8 cellular contexts compared by ENCODE assay signal in genomic region chr1:2205191-2205952, GRCh38. TPM values are rescaled to one million over a fixed set of nuclear protein-coding genes. Genes with fewer than 3 reads are reported as not detected.
DNase-seq lines count a peak whose midpoint lies in the region; ATAC-seq, FAIRE-seq and TF ChIP-seq lines count a peak whose summit lies in the region.

No MANE protein-coding gene starts in this region.

- peak overlapping the region; percentile 73 for H4K8ac ChIP-seq in H1 (ENCODE audit: extremely low read depth, insufficient read depth, low read length)

- no peaks in the 10 kb centered on the region for H3K9me3 ChIP-seq in H1 (ENCODE audit: insufficient read depth in 2 of 2, low read depth in 1 of 2, low read length in 1 of 2)

- H4K91ac ChIP-seq in H1 (replicated peaks; ENCODE audit: insufficient read length, low read length), result peak overlapping the region; percentile 80

- H3K18ac ChIP-seq in H1 (ENCODE audit: extremely low read depth, low read length), result peak overlapping the region; percentile 83

- H3K4me1 ChIP-seq in H1 (replicated peaks in 1 of 4; ENCODE audit: control insufficient read depth in 3 of 4, insufficient read depth in 4 of 4, low read length in 3 of 4), result peaks cover 3 to 16% (median 9%) of the 10 kb centered on the region in 4 experiments

- no peak for FAIRE-seq in H1 (lab: Jason Lieb, UNC)

- CTCF ChIA-PET in H1 (lab: Charles Lee; ENCODE audit: partially characterized antibody), result interaction anchor here (1.6 to 4.3 kb wide), 5 partner anchors 10 to 176 kb away, joined by 4 to 22 read pairs (median 6); partner anchors contain the start of gene FAAP20

- H3K4me3 Mint-ChIP-seq in mesothelial cell of epicardium, result peak overlapping the region; percentile 36

- no peaks in the 10 kb centered on the region for H3K36me3 ChIP-seq in H1 (ENCODE audit: control insufficient read depth in 2 of 4, insufficient read depth in 4 of 4, low read length in 3 of 4)

- H2BK120ac ChIP-seq in H1 (replicated peaks; ENCODE audit: low read depth, low read length), result no peak overlapping the region

- DNase-seq in SKM-1 treated with dmso at 0.1 percent for 144 hours (lab: John Stamatoyannopoulos, UW; ENCODE audit: unreplicated experiment) (peak; percentile 73), SKM-1 (lab: John Stamatoyannopoulos, UW; ENCODE audit: unreplicated experiment) (no peak), NCI-H510A treated with DMSO at 0.1 percent for 48 hours (lab: John Stamatoyannopoulos, UW) (peak; percentile 27), H1 (ENCODE audit: low read depth in 1 of 2, low spot score in 2 of 2) (peak; percentile 80 to 98), mesothelial cell of epicardium (ENCODE audit: low spot score in 2 of 2, unreplicated experiment in 2 of 2) (peak in 1 of 2 experiments; percentile 93)
- DNase-seq in activated CD8-positive, alpha-beta memory T cell treated with anti-CD3 and anti-CD28 coated beads for 4 hours (ENCODE audit: low read depth in 2 of 2), result peak; percentile 86 to 92
- DNase-seq in stimulated activated CD8-positive, alpha-beta memory T cell treated with anti-CD3 and anti-CD28 coated beads, Interleukin-4, amount 100 ng/mL, for 1 hour (ENCODE audit: low read depth in 2 of 2, low spot score in 1 of 2), result peak; percentile 90 to 92

- H3K9ac ChIP-seq in H1 (replicated peaks in 1 of 4; ENCODE audit: extremely low read depth in 1 of 4, low read depth in 3 of 4, low read length in 3 of 4), result peak overlapping the region in 2 of 4 experiments; percentile 7 to 35; a peak in 2 of 7 replicates

- H2BK20ac ChIP-seq in H1 (ENCODE audit: low read length), result no peak overlapping the region

- no peak overlapping the region for H3K27ac Mint-ChIP-seq in mesothelial cell of epicardium

- H3K14ac ChIP-seq in H1 (ENCODE audit: insufficient read length), result no peak overlapping the region

- no peaks in the 10 kb centered on the region for H3K79me2 ChIP-seq in H1 (ENCODE audit: control insufficient read depth in 1 of 2, insufficient read depth in 2 of 2, low read length in 2 of 2)

- TF ChIP-seq POLR2A in H1 (IDR thresholded peaks at IDR 0.05; ENCODE audit: control extremely low read depth in 1 of 2, low read depth in 2 of 2, low read length in 2 of 2), result peak in 1 of 2 experiments; percentile 17; a peak in 1 of 3 replicates

- 0 out of 2 replicates have a peak overlapping the region, but pooled peaks have one; percentile 3 for H2AK5ac ChIP-seq in H1 (ENCODE audit: low read depth, low read length)

- H3K23ac ChIP-seq in H1 (ENCODE audit: insufficient read length), result no peak overlapping the region

- no peaks in the 10 kb centered on the region for H3K36me3 Mint-ChIP-seq in mesothelial cell of epicardium

- TF ChIP-seq RAD21 in H1 (IDR thresholded peaks at IDR 0.05 in 1 of 2, conservative IDR thresholded peaks at IDR 0.05 in 1 of 2; ENCODE audit: low read depth in 2 of 2, low read length in 2 of 2), result no peak

- H3K4me1 Mint-ChIP-seq in mesothelial cell of epicardium, result peaks cover 28% of the 10 kb centered on the region

- H3K9me3 Mint-ChIP-seq in mesothelial cell of epicardium, result no peaks in the 10 kb centered on the region

- 10% methylated on average over 53 of the region's 84 CpGs; no CpG with 5 or more reads in 1 of the 2 experiments for WGBS in H1 (ENCODE audit: extremely low coverage in 1 of 2, insufficient coverage in 1 of 2, insufficient read length in 1 of 2, insufficient replicate concordance in 2 of 2, low coverage in 1 of 2, low lambda C conversion rate in 2 of 2, missing lambda C conversion rate in 1 of 2), 2 experiments

- H4K5ac ChIP-seq in H1 (ENCODE audit: insufficient read length, low read depth, low read length), result peak overlapping the region; percentile 5

- H3K4ac ChIP-seq in H1 (replicated peaks; ENCODE audit: insufficient read length, low read depth, low read length), result peak overlapping the region; percentile 69

- H2BK5ac ChIP-seq in H1 (ENCODE audit: low read depth, low read length), result peak overlapping the region; percentile 35; the same call in 1 of the 2 replicates

- H3K79me1 ChIP-seq in H1 (ENCODE audit: low read depth, low read length), result no peaks in the 10 kb centered on the region; the same call in 1 of the 2 replicates

- no peaks in the 10 kb centered on the region for H4K20me1 ChIP-seq in H1 (replicated peaks in 1 of 2; ENCODE audit: control insufficient read depth in 1 of 2, insufficient read depth in 2 of 2, low read length in 2 of 2)

- no peak overlapping the region for H3K27ac ChIP-seq in H1 (ENCODE audit: low read depth, low read length)

- H3K56ac ChIP-seq in H1 (replicated peaks; ENCODE audit: insufficient read length, low read depth, low read length), result peak overlapping the region; percentile 77

- H2BK15ac ChIP-seq in H1 (ENCODE audit: low read length), result no peak overlapping the region; the same call in 1 of the 2 replicates

- TF ChIP-seq EP300 in H1 (IDR thresholded peaks at IDR 0.05; ENCODE audit: borderline replicate concordance in 1 of 2, low read depth in 2 of 2, low read length in 2 of 2), result no peak

- TF ChIP-seq CTCF in H1 (IDR thresholded peaks at IDR 0.05; ENCODE audit: control extremely low read depth in 1 of 3, insufficient read depth in 1 of 3, low read depth in 1 of 3, low read length in 3 of 3) (no peak), mesothelial cell of epicardium (IDR thresholded peaks at IDR 0.05; ENCODE audit: unreplicated experiment) (peak; percentile 23)

- no peaks in the 10 kb centered on the region for H3K27me3 Mint-ChIP-seq in mesothelial cell of epicardium (ENCODE audit: low read depth)

- H3K4me2 ChIP-seq in H1 (ENCODE audit: insufficient read depth in 1 of 2, low read depth in 2 of 2, low read length in 2 of 2), result peak overlapping the region; percentile 72 to 89

- H2BK12ac ChIP-seq in H1 (ENCODE audit: low read depth, low read length), result peak overlapping the region; percentile 68; the same call in 1 of the 2 replicates

- H3K27me3 ChIP-seq in H1 (replicated peaks in 1 of 4; ENCODE audit: control insufficient read depth in 3 of 4, extremely low read depth in 1 of 4, insufficient read depth in 3 of 4, low read length in 3 of 4), result peaks cover 0 to 11% (median 6%) of the 10 kb centered on the region in 4 experiments; a peak in 4 of 7 replicates

- H3K4me3 ChIP-seq in H1 (ENCODE audit: extremely low read depth in 1 of 4, insufficient read depth in 2 of 4, low read depth in 3 of 4, low read length in 4 of 4), result peak overlapping the region; percentile 30 to 68 (median 38)

- H3K23me2 ChIP-seq in H1 (ENCODE audit: low read depth, low read length), result peaks cover 6% of the 10 kb centered on the region

- no peak overlapping the region for H2AFZ ChIP-seq in H1 (ENCODE audit: low read length)

- peak; percentile 69 for ATAC-seq in HG03045 (IDR thresholded peaks at IDR 0.05; ENCODE audit: unreplicated experiment)

- POLR2A ChIA-PET in H1 (lab: Charles Lee; ENCODE audit: partially characterized antibody), result interaction anchor here (0.6 to 4.8 kb wide), 11 partner anchors 7 to 179 kb away, joined by 3 to 21 read pairs (median 3); partner anchors contain the start of gene FAAP20

TF ChIP-seq in H1, 55 proteins besides CTCF, POLR2A, EP300 and RAD21 (continues in another document):
- TF ChIP-seq, protein P1, sequence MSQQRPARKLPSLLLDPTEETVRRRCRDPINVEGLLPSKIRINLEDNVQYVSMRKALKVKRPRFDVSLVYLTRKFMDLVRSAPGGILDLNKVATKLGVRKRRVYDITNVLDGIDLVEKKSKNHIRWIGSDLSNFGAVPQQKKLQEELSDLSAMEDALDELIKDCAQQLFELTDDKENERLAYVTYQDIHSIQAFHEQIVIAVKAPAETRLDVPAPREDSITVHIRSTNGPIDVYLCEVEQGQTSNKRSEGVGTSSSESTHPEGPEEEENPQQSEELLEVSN (IDR thresholded peaks at IDR 0.05), result peak; percentile 94
- TF ChIP-seq ASH2L (IDR thresholded peaks at IDR 0.05; ENCODE audit: low read length) (peak; percentile 85), CTBP2 (IDR thresholded peaks at IDR 0.05; ENCODE audit: borderline replicate concordance, insufficient read depth, insufficient read length, low read length) (no peak), EGR1 (IDR thresholded peaks at IDR 0.05; ENCODE audit: borderline replicate concordance, low read depth, low read length) (peak; percentile 38; the same call in 1 of the 2 replicates), PHF8 (conservative IDR thresholded peaks at IDR 0.05; ENCODE audit: low read depth, low read length) (peak; percentile 53), CBX8 (IDR thresholded peaks at IDR 0.05; ENCODE audit: borderline replicate concordance, low read depth, low read length) (no peak), SIX5 (IDR thresholded peaks at IDR 0.05; ENCODE audit: low read depth, low read length) (no peak), CREB1 (IDR thresholded peaks at IDR 0.05) (0 out of 2 replicates have a peak, but pooled peaks have one; percentile 3), RBBP5 (IDR thresholded peaks at IDR 0.05; ENCODE audit: borderline replicate concordance, low read depth, low read length) (peak; percentile 57; the same call in 1 of the 2 replicates)
- TF ChIP-seq, protein P2, sequence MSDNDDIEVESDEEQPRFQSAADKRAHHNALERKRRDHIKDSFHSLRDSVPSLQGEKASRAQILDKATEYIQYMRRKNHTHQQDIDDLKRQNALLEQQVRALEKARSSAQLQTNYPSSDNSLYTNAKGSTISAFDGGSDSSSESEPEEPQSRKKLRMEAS (IDR thresholded peaks at IDR 0.05), result peak; percentile 92

RNA-seq across cellular contexts. Expression of gene FAAP20, which starts 10.8 kb away (rescaled TPM):
- 99.8 and 103 TPM in 2 replicates for total RNA-seq in H1 (2021; fragmentation: NEBNext Ultra II Directional; extraction: Animal tissue kit (Norgen Biotek cat#: 25700))
- polyA plus RNA-seq in H1 (2011; rRNA removed), result 58.4 and 106 TPM in 2 replicates
- polyA plus RNA-seq in H1 (2011; cell fraction: cytosol; rRNA removed), result 49.4 TPM
- 69.8 TPM for polyA plus RNA-seq in H1 (2011; cell fraction: nucleus; rRNA removed)
- polyA plus RNA-seq in H1 (2012, experiment 1 of 2), result 51.1 to 69.6 TPM (median 60.7 TPM) in 4 replicates
- polyA plus RNA-seq in H1 (2012, experiment 2 of 2), result 65.5 TPM
- polyA plus RNA-seq in H1 (2013, experiment 1 of 2), result 95.7 TPM
- polyA plus RNA-seq in H1 (2013, experiment 2 of 2), result 90.2 TPM
- polyA minus RNA-seq in H1 (2011; rRNA and poly(A)+ RNA removed), result 5.5 and 6.4 TPM in 2 replicates
- polyA minus RNA-seq in H1 (2011; cell fraction: cytosol; rRNA and poly(A)+ RNA removed), result 32.8 TPM
- 18.1 TPM for polyA minus RNA-seq in H1 (2011; cell fraction: nucleus; rRNA and poly(A)+ RNA removed)
- 92.2 to 100 TPM (median 94.1 TPM) in 3 replicates for total RNA-seq in mesothelial cell of epicardium

RNA-seq across cellular contexts. Expression of gene SKI, which starts 22.7 kb away (rescaled TPM):
- 80.2 and 87.6 TPM in 2 replicates for total RNA-seq in H1 (2021; fragmentation: NEBNext Ultra II Directional; extraction: Animal tissue kit (Norgen Biotek cat#: 25700))
- polyA plus RNA-seq in H1 (2011; rRNA removed), result 8.3 and 14.5 TPM in 2 replicates
- 8.6 TPM for polyA plus RNA-seq in H1 (2011; cell fraction: cytosol; rRNA removed)
- 19.2 TPM for polyA plus RNA-seq in H1 (2011; cell fraction: nucleus; rRNA removed)
- polyA plus RNA-seq in H1 (2012, experiment 1 of 2), result 24.8 to 35.9 TPM (median 32.3 TPM) in 4 replicates
- polyA plus RNA-seq in H1 (2012, experiment 2 of 2), result 36.5 TPM
- polyA plus RNA-seq in H1 (2013, experiment 1 of 2), result 40.2 TPM
- polyA plus RNA-seq in H1 (2013, experiment 2 of 2), result 39.7 TPM
- 6.3 and 7.3 TPM in 2 replicates for polyA minus RNA-seq in H1 (2011; rRNA and poly(A)+ RNA removed)
- polyA minus RNA-seq in H1 (2011; cell fraction: cytosol; rRNA and poly(A)+ RNA removed), result 30.0 TPM
- 27.1 TPM for polyA minus RNA-seq in H1 (2011; cell fraction: nucleus; rRNA and poly(A)+ RNA removed)
- 105 to 110 TPM (median 105 TPM) in 3 replicates for total RNA-seq in mesothelial cell of epicardium
